In genomic region chr17:57623620-57624019, GRCh38 we compare ENCODE assay signal across 1 cellular context.
TF ChIP-seq lines count a peak whose summit lies in the region.

No MANE protein-coding gene starts in this region.

TF ChIP-seq in SK-N-SH, 30 proteins besides CTCF, POLR2A, EP300 and RAD21 (continued from another document):
- TF ChIP-seq ZBTB33 (IDR thresholded peaks at IDR 0.05; ENCODE audit: borderline replicate concordance, low read depth) (no peak), GABPA (IDR thresholded peaks at IDR 0.05; ENCODE audit: low read depth) (no peak), TEAD4 (IDR thresholded peaks at IDR 0.05; ENCODE audit: borderline replicate concordance, insufficient read depth) (no peak), NRF1 (IDR thresholded peaks at IDR 0.05; ENCODE audit: low read depth, low read length) (no peak), SMC3 (IDR thresholded peaks at IDR 0.05; ENCODE audit: low read depth, low read length) (peak; percentile 24; the same call in 1 of the 2 replicates), RXRA (IDR thresholded peaks at IDR 0.05; ENCODE audit: borderline replicate concordance, low read depth) (no peak), RCOR1 (IDR thresholded peaks at IDR 0.05; ENCODE audit: low read length) (peak; percentile 87), USF2 (IDR thresholded peaks at IDR 0.05; ENCODE audit: borderline replicate concordance, low read depth, low read length) (no peak), PBX3 (IDR thresholded peaks at IDR 0.05) (0 out of 2 replicates have a peak, but pooled peaks have one; percentile 17), TCF12 (IDR thresholded peaks at IDR 0.05) (peak; percentile 12; the same call in 1 of the 2 replicates), ELF1 (IDR thresholded peaks at IDR 0.05) (no peak), YY1 (IDR thresholded peaks at IDR 0.05; ENCODE audit: low read depth) (no peak), IRF3 (IDR thresholded peaks at IDR 0.05; ENCODE audit: low read depth, low read length) (no peak), REST (IDR thresholded peaks at IDR 0.05; ENCODE audit: low read depth, low read length) (no peak), USF1 (IDR thresholded peaks at IDR 0.05; ENCODE audit: borderline replicate concordance, low read depth) (no peak), FOSL2 (IDR thresholded peaks at IDR 0.05; ENCODE audit: borderline replicate concordance, low read depth) (no peak), CHD2 (IDR thresholded peaks at IDR 0.05; ENCODE audit: low read length, partially characterized antibody) (peak; percentile 56), FOXM1 (IDR thresholded peaks at IDR 0.05; ENCODE audit: low read depth) (no peak), GATA2 (CRISPR knock-in tag; IDR thresholded peaks at IDR 0.05) (peak; percentile 97), EZH2phosphoT487 (IDR thresholded peaks at IDR 0.05; ENCODE audit: borderline replicate concordance, low read depth) (no peak), MAX (IDR thresholded peaks at IDR 0.05; ENCODE audit: low read depth) (no peak)
